Comparison of ENCODE assay signal across 18 cellular contexts in genomic region chr1:44617703-44618029, GRCh38. TPM values are rescaled to one million over a fixed set of nuclear protein-coding genes. Genes with fewer than 3 reads are reported as not detected.
DNase-seq lines count a peak whose midpoint lies in the region; ATAC-seq and TF ChIP-seq lines count a peak whose summit lies in the region.
"Had no signal": no experiment of that assay in that cellular context is flagged by ENCODE, and none has a peak within 500 bp of the region (broad histone marks: within the 10 kb centered on the region; RNA-seq: fewer than 3 reads in every experiment).

No MANE protein-coding gene starts in this region.

- TF ChIP-seq EP300 in SK-N-SH (IDR thresholded peaks at IDR 0.05; ENCODE audit: borderline replicate concordance in 1 of 2, low read depth in 1 of 2, low read length in 1 of 2) (no peak), ovary (IDR thresholded peaks at IDR 0.05) (no peak)

- CTCF ChIA-PET in AG04449 (lab: Yijun Ruan, JAX) (interaction anchor here (0.7 to 13.0 kb wide), 7 partner anchors 8 to 398 kb away, joined by 4 to 102 read pairs (median 10); no protein-coding TSS in a partner anchor), SK-N-SH (lab: Yijun Ruan, JAX) (interaction anchor here (1.4 to 4.3 kb wide), 6 partner anchors 9 to 38 kb away, joined by 3 to 33 read pairs (median 8); no protein-coding TSS in a partner anchor)

- no peaks in the 10 kb centered on the region for H4K20me1 ChIP-seq in SK-N-SH (ENCODE audit: insufficient read depth)
- no peaks in the 10 kb centered on the region for H4K20me1 ChIP-seq in fibroblast of lung (ENCODE audit: control insufficient read depth, extremely low read depth, insufficient read depth, low read length)

- peak overlapping the region; percentile 88 for H2AFZ ChIP-seq in SK-N-SH (ENCODE audit: low read depth)
- H2AFZ ChIP-seq in fibroblast of lung (ENCODE audit: low read length) = peak overlapping the region; percentile 12

- no peak for TF ChIP-seq RAD21 in SK-N-SH (IDR thresholded peaks at IDR 0.05; ENCODE audit: low read length)

- no peak for DNase-seq in AG04449 (ENCODE audit: low read depth, low spot score)
- no peak for DNase-seq in SK-N-SH
- DNase-seq in fibroblast of lung (ENCODE audit: low read depth in 2 of 2) = no peak
- DNase-seq in ovary = no peak
- no peak for DNase-seq in activated CD8-positive, alpha-beta memory T cell treated with anti-CD3 and anti-CD28 coated beads, Interleukin-2, amount 50 U/mL, for 4 hours
- DNase-seq in NCI-H774 (lab: John Stamatoyannopoulos, UW) = no peak
- no peak for DNase-seq in NCI-H345 (lab: John Stamatoyannopoulos, UW)
- DNase-seq: activated CD4-positive, alpha-beta T cell treated with anti-CD3 and anti-CD28 coated beads for 4 hours; activated naive CD8-positive, alpha-beta T cell treated with anti-CD3 and anti-CD28 coated beads, Interleukin-2, amount 50 U/mL, for 24 hours; activated T-cell treated with anti-CD3 and anti-CD28 coated beads, Interleukin-2, amount 50 U/mL, for 4 hours; dermis blood vessel endothelial cell; GOT3; kidney; NCI-H1930; NCI-H748 treated with DMSO at 0.1 percent for 48 hours; T-helper 17 cell had no signal

- intact Hi-C loops in ovary (cut with DNase I) = no loop called here

- POLR2A ChIA-PET in AG04449 (lab: Yijun Ruan, JAX) = interaction anchor here (0.8 to 2.4 kb wide), 2 partner anchors 14 to 29 kb away, joined by 3 to 14 read pairs; no protein-coding TSS in a partner anchor
- POLR2A ChIA-PET in SK-N-SH (lab: Yijun Ruan, JAX) = interaction anchor here (3.1 kb wide), 1 partner anchor 14 kb away, joined by 13 read pairs; no protein-coding TSS in a partner anchor

- no peak for ATAC-seq in GM19328 (IDR thresholded peaks at IDR 0.05; ENCODE audit: unreplicated experiment)
- ATAC-seq: activated naive CD8-positive, alpha-beta T cell treated with anti-CD3 and anti-CD28 coated beads, Interleukin-2, amount 50 U/mL, for 24 hours; activated T-cell treated with anti-CD3 and anti-CD28 coated beads, Interleukin-2, amount 50 U/mL, for 4 hours; T-helper 17 cell had no signal

- peaks cover 13% of the 10 kb centered on the region for H3F3A ChIP-seq in SK-N-SH (replicated peaks; ENCODE audit: insufficient read depth)

- TF ChIP-seq CTCF in AG04449 (IDR thresholded peaks at IDR 0.05; ENCODE audit: insufficient read depth, low read length, missing control alignments) (no peak), SK-N-SH (IDR thresholded peaks at IDR 0.05) (no peak), fibroblast of lung (conservative IDR thresholded peaks at IDR 0.05 in 1 of 2, IDR thresholded peaks at IDR 0.05 in 1 of 2; ENCODE audit: low read depth in 1 of 2, low read length in 2 of 2) (no peak), ovary (IDR thresholded peaks at IDR 0.05) (no peak)

- 20% methylated on average over 1 of the region's 1 CpG for WGBS in SK-N-SH (ENCODE audit: low lambda C conversion rate)
- 40 to 60% (median 57%) methylated on average over 1 of the region's 1 CpG for WGBS in ovary, 3 donors

- H3K9ac ChIP-seq in SK-N-SH = peak overlapping the region; percentile 55; the same call in 1 of the 2 replicates
- no peak overlapping the region for H3K9ac ChIP-seq in fibroblast of lung (ENCODE audit: insufficient read depth, low read length)

- H3K27me3 ChIP-seq in SK-N-SH (ENCODE audit: insufficient read depth) = no peaks in the 10 kb centered on the region
- H3K27me3 ChIP-seq in fibroblast of lung (ENCODE audit: control insufficient read depth, insufficient read depth, low read length) = no peaks in the 10 kb centered on the region
- no peaks in the 10 kb centered on the region for H3K27me3 ChIP-seq in ovary

- H3K4me2 ChIP-seq in SK-N-SH (peak overlapping the region; percentile 73), fibroblast of lung (ENCODE audit: extremely low read depth, insufficient read depth, low read length) (peak overlapping the region; percentile 78)

- TF ChIP-seq POLR2A in ovary (IDR thresholded peaks at IDR 0.05) = no peak

- no peaks in the 10 kb centered on the region for H3K9me2 ChIP-seq in SK-N-SH

- H3K36me3 ChIP-seq in SK-N-SH (replicated peaks in 1 of 2; ENCODE audit: control insufficient read depth in 1 of 2, insufficient read depth in 2 of 2, low read length in 1 of 2) (no peaks in the 10 kb centered on the region), fibroblast of lung (ENCODE audit: control insufficient read depth, insufficient read depth, low read length) (no peaks in the 10 kb centered on the region), ovary (no peaks in the 10 kb centered on the region)

- H3K79me2 ChIP-seq in SK-N-SH (ENCODE audit: insufficient read depth) = peaks cover 6% of the 10 kb centered on the region; the same call in 1 of the 2 replicates
- H3K79me2 ChIP-seq in fibroblast of lung (ENCODE audit: control insufficient read depth, insufficient read depth, low read length) = no peaks in the 10 kb centered on the region

- peak overlapping the region; percentile 48; the same call in 1 of the 2 replicates for H3K4me3 ChIP-seq in AG04449 (ENCODE audit: low read depth, low read length)
- H3K4me3 ChIP-seq in SK-N-SH (ENCODE audit: low read depth in 2 of 2, low read length in 1 of 2) = no peak overlapping the region; a peak in 1 of 4 replicates
- H3K4me3 ChIP-seq in fibroblast of lung (replicated peaks in 1 of 4; ENCODE audit: control extremely low read depth in 1 of 4, insufficient read depth in 1 of 4, low read depth in 3 of 4, low read length in 4 of 4) = peak overlapping the region in 2 of 4 experiments; percentile 24 to 55
- H3K4me3 ChIP-seq in ovary = peak overlapping the region; percentile 8

- no peaks in the 10 kb centered on the region for H3K9me3 ChIP-seq in SK-N-SH
- no peaks in the 10 kb centered on the region for H3K9me3 ChIP-seq in fibroblast of lung (ENCODE audit: control insufficient read depth, insufficient read depth, low read depth, low read length)
- H3K9me3 ChIP-seq in ovary = no peaks in the 10 kb centered on the region

- H3K27ac ChIP-seq in SK-N-SH (ENCODE audit: low read depth in 2 of 2, low read length in 1 of 2) (peak overlapping the region in 1 of 2 experiments; percentile 76; a peak in 2 of 4 replicates), fibroblast of lung (ENCODE audit: insufficient read depth, low read length) (no peak overlapping the region), ovary (no peak overlapping the region)

- peaks cover 12 to 15% of the 10 kb centered on the region in 2 experiments; a peak in 3 of 4 replicates for H3K4me1 ChIP-seq in SK-N-SH (ENCODE audit: control insufficient read depth in 1 of 2, insufficient read depth in 2 of 2, low read depth in 1 of 2, low read length in 1 of 2)
- peaks cover 29% of the 10 kb centered on the region for H3K4me1 ChIP-seq in fibroblast of lung (ENCODE audit: control insufficient read depth, extremely low read depth, insufficient read depth, low read length)
- H3K4me1 ChIP-seq in ovary (ENCODE audit: insufficient read depth) = peaks cover 4% of the 10 kb centered on the region

TF ChIP-seq in SK-N-SH, 30 proteins besides CTCF, POLR2A, EP300 and RAD21 (continues in another document):
- TF ChIP-seq GATA2 (CRISPR knock-in tag; IDR thresholded peaks at IDR 0.05) (no peak), NRF1 (IDR thresholded peaks at IDR 0.05; ENCODE audit: low read depth, low read length) (no peak), MAX (IDR thresholded peaks at IDR 0.05; ENCODE audit: low read depth) (no peak), FOXM1 (IDR thresholded peaks at IDR 0.05; ENCODE audit: low read depth) (no peak), JUND (IDR thresholded peaks at IDR 0.05) (no peak), EZH2phosphoT487 (IDR thresholded peaks at IDR 0.05; ENCODE audit: borderline replicate concordance, low read depth) (no peak), MXI1 (IDR thresholded peaks at IDR 0.05; ENCODE audit: low read depth, low read length) (no peak), IRF3 (IDR thresholded peaks at IDR 0.05; ENCODE audit: low read depth, low read length) (no peak), NFIC (IDR thresholded peaks at IDR 0.05; ENCODE audit: borderline replicate concordance) (no peak), ELF1 (IDR thresholded peaks at IDR 0.05) (no peak), GABPA (IDR thresholded peaks at IDR 0.05; ENCODE audit: low read depth) (no peak)

RNA-seq across cellular contexts. Expression of gene TMEM53, which starts 56.6 kb away (rescaled TPM):
- polyA plus RNA-seq in SK-N-SH (2012; rRNA removed) (14.9 and 16.9 TPM in 2 replicates), fibroblast of lung (11.6 and 12.4 TPM in 2 replicates), ovary (10 to 100 TPM in 1 of 2 donors, 1 to 10 TPM in 1; 4.1 to 13.8 TPM)
- 6.7 and 9.5 TPM in 2 replicates for polyA plus RNA-seq in SK-N-SH (2012; cell fraction: cytosol; rRNA removed)
- 10.4 and 10.6 TPM in 2 replicates for polyA plus RNA-seq in SK-N-SH (2012; cell fraction: nucleus; rRNA removed)
- total RNA-seq in fibroblast of lung (5.6 and 8.1 TPM in 2 replicates), ovary (10 to 100 TPM in 5 of 7 donors, 1 to 10 TPM in 2; 5.1 to 17.9 (median 11.4) TPM)
- polyA plus RNA-seq in fibroblast of lung (2012) = 16.4 and 16.8 TPM in 2 replicates
- 15.9 and 37.0 TPM in 2 replicates for polyA minus RNA-seq in fibroblast of lung (ENCODE audit: low replicate concordance)

RNA-seq across cellular contexts. Expression of gene ARMH1, which starts 56.8 kb away (rescaled TPM):
- polyA plus RNA-seq in SK-N-SH (2012; rRNA removed) (6.6 and 10.5 TPM in 2 replicates), fibroblast of lung (0.75 and 2.4 TPM in 2 replicates), ovary (1 to 10 TPM; 3.3 to 9.6 TPM)
- polyA plus RNA-seq in SK-N-SH (2012; cell fraction: cytosol; rRNA removed) = 1.1 and 1.5 TPM in 2 replicates
- polyA plus RNA-seq in SK-N-SH (2012; cell fraction: nucleus; rRNA removed) = 60.0 and 87.2 TPM in 2 replicates
- total RNA-seq in fibroblast of lung (2.3 and 6.4 TPM in 2 replicates), ovary (10 to 100 TPM in 1 of 7 donors, 1 to 10 TPM in 6; 3.1 to 13.8 (median 5.7) TPM)
- 0.27 and 1.0 TPM in 2 replicates for polyA plus RNA-seq in fibroblast of lung (2012)
- not detected in 2 replicates for polyA minus RNA-seq in fibroblast of lung (ENCODE audit: low replicate concordance)
- total RNA-seq: dermis blood vessel endothelial cell, RPMI7951 had no signal

Comparison
In these comparisons a context has a peak if more than half of its experiments do, and no peak if none do; other contexts are left out.
1. H3K4me3 ChIP-seq: peak in AG04449 (single experiment) and ovary (single experiment); none in SK-N-SH (0 of 2).